ENCODE assay signal across 16 cellular contexts in the genomic region with DNA sequence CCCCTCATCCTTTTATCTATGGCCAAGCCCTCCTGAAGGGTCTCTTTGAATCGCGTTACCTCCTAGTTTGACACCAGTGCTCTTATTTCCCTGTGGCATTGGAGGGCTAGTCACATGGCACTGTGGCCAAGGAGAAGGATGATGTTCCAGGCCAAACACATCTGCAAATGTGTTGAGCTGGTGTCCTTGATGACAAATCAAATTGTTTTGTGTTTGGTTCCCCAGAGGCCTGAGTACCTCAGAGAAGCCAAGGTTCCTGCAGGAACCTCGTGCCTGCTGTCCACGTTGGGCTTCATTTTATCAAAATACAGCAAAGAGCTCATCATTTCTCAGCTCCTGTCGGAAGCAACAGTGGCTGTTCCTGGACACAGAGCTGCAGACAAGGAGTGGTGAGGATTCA. TPM values are rescaled to one million over a fixed set of nuclear protein-coding genes. Genes with fewer than 3 reads are reported as not detected.
DNase-seq lines count a peak whose midpoint lies in the region; ATAC-seq, FAIRE-seq and TF ChIP-seq lines count a peak whose summit lies in the region.
"Had no signal": no experiment of that assay in that cellular context is flagged by ENCODE, and none has a peak within 500 bp of the region (broad histone marks: within the 10 kb centered on the region; RNA-seq: fewer than 3 reads in every experiment).

No MANE protein-coding gene starts in this region.

- H3K4me1 ChIP-seq in BLaER1 treated with 17β-estradiol and CSF1 and Interleukin-3, amounts not matched to agents 10 nM and 100 nM, result peaks cover 68 to 84% (median 80%) of the 10 kb centered on the region in 10 experiments
- H3K4me1 ChIP-seq in astrocyte (ENCODE audit: insufficient read depth, low read length) (peaks cover 15% of the 10 kb centered on the region), heart right ventricle (peaks cover 5 to 23% (median 14%) of the 10 kb centered on the region in 9 donors), breast epithelium (no peaks in the 10 kb centered on the region)

- WGBS in heart right ventricle, 2 donors, result 38 to 40% methylated on average over 5 of the region's 5 CpGs

- peak overlapping the region; percentile 58 to 92 (median 84) for H3K4me2 ChIP-seq in BLaER1 treated with 17β-estradiol and CSF1 and Interleukin-3, amounts not matched to agents 10 nM and 100 nM
- H3K4me2 ChIP-seq in astrocyte (ENCODE audit: low read length), result peak overlapping the region; percentile 37

- FAIRE-seq in astrocyte (lab: Jason Lieb, UNC), result no peak
- FAIRE-seq: GM12878 had no signal

- peak overlapping the region; percentile 86 for H3K27ac Mint-ChIP-seq in astrocyte (ENCODE audit: unreplicated experiment)

- peaks cover 0 to 22% (median 11%) of the 10 kb centered on the region in 11 experiments; a peak in 12 of 22 replicates for H3K36me3 ChIP-seq in BLaER1 treated with 17β-estradiol and CSF1 and Interleukin-3, amounts not matched to agents 10 nM and 100 nM
- H3K36me3 ChIP-seq in astrocyte (ENCODE audit: insufficient read depth, low read length) (no peaks in the 10 kb centered on the region), heart right ventricle (peaks cover 0 to 43% (median 11%) of the 10 kb centered on the region in 9 donors), breast epithelium (no peaks in the 10 kb centered on the region)

- intact Hi-C loops in heart right ventricle (cut with DNase I) (no loop called here), sciatic nerve (cut with DNase I) (no loop called here), breast epithelium (cut with DNase I; ENCODE audit: low total_unique reads) (no loop called here)

- no peak overlapping the region for H2AFZ ChIP-seq in astrocyte (ENCODE audit: low read depth, low read length)

- peaks cover 0 to 15% (median 0%) of the 10 kb centered on the region in 11 experiments; a peak in 4 of 22 replicates for H4K20me1 ChIP-seq in BLaER1 treated with 17β-estradiol and CSF1 and Interleukin-3, amounts not matched to agents 10 nM and 100 nM
- H4K20me1 ChIP-seq in astrocyte (ENCODE audit: insufficient read depth, low read length), result no peaks in the 10 kb centered on the region

- no peaks in the 10 kb centered on the region for H3K27me3 ChIP-seq in BLaER1 treated with 17β-estradiol and CSF1 and Interleukin-3, amounts not matched to agents 10 nM and 100 nM
- H3K27me3 ChIP-seq in astrocyte (ENCODE audit: insufficient read depth, low read length), result no peaks in the 10 kb centered on the region
- H3K27me3 ChIP-seq in heart right ventricle, result no peaks in the 10 kb centered on the region
- H3K27me3 ChIP-seq in breast epithelium, result no peaks in the 10 kb centered on the region
- H3K27me3 ChIP-seq: MG63 had no signal

- peaks cover 18% of the 10 kb centered on the region for H3K4me1 Mint-ChIP-seq in astrocyte (ENCODE audit: low read depth, unreplicated experiment)

- H3K27me3 Mint-ChIP-seq in astrocyte (ENCODE audit: low read depth, unreplicated experiment), result no peaks in the 10 kb centered on the region
- H3K27me3 Mint-ChIP-seq: activated naive CD4-positive, alpha-beta T cell treated with anti-CD3 and anti-CD28 coated beads, Interleukin-2, amount 10 ng/mL, durations not matched to agents 7 days and 5 days had no signal

- H3K36me3 Mint-ChIP-seq in astrocyte (ENCODE audit: low read depth, unreplicated experiment), result peaks cover 17% of the 10 kb centered on the region

- peak overlapping the region; percentile 8 for H3K4me3 Mint-ChIP-seq in astrocyte (ENCODE audit: unreplicated experiment)
- H3K4me3 Mint-ChIP-seq: activated naive CD4-positive, alpha-beta T cell treated with anti-CD3 and anti-CD28 coated beads, Interleukin-2, amount 10 ng/mL, durations not matched to agents 7 days and 5 days had no signal

- no peaks in the 10 kb centered on the region for H3K9me3 Mint-ChIP-seq in astrocyte (ENCODE audit: unreplicated experiment)
- H3K9me3 Mint-ChIP-seq: activated naive CD4-positive, alpha-beta T cell treated with anti-CD3 and anti-CD28 coated beads, Interleukin-2, amount 10 ng/mL, durations not matched to agents 7 days and 5 days had no signal

- TF ChIP-seq CTCF in astrocyte (IDR thresholded peaks at IDR 0.05; ENCODE audit: insufficient read depth, low read depth, low read length) (no peak), heart right ventricle (IDR thresholded peaks at IDR 0.05) (no peak), breast epithelium (IDR thresholded peaks at IDR 0.05) (no peak)

- H3K27ac ChIP-seq in BLaER1 treated with 17β-estradiol and CSF1 and Interleukin-3, amounts not matched to agents 10 nM and 100 nM, result peak overlapping the region in 10 of 11 experiments; percentile 59 to 96 (median 88); a peak in 20 of 22 replicates
- H3K27ac ChIP-seq in astrocyte (ENCODE audit: low read depth, low read length), result peak overlapping the region; percentile 63
- peak overlapping the region; percentile 31 to 88 (median 76) for H3K27ac ChIP-seq in heart right ventricle
- peak overlapping the region in 1 of 2 donors; percentile 58 for H3K27ac ChIP-seq in breast epithelium

- TF ChIP-seq POLR2A in breast epithelium (IDR thresholded peaks at IDR 0.05), result no peak

- DNase-seq in astrocyte (ENCODE audit: low read depth) (no peak), heart right ventricle (no peak), sciatic nerve (ENCODE audit: low spot score) (no peak), breast epithelium (ENCODE audit: low spot score in 2 of 2) (no peak), EL (no peak), left lobe of liver (ENCODE audit: low spot score) (no peak)
- DNase-seq: activated naive CD4-positive, alpha-beta T cell treated with anti-CD3 and anti-CD28 coated beads, Interleukin-2, amount 10 ng/mL, durations not matched to agents 7 days and 5 days; DND-41; GOT3; left colon; MG63; NCI-H446; RPMI8226 had no signal

- H3K79me2 ChIP-seq in astrocyte (ENCODE audit: insufficient read depth, low read length), result no peaks in the 10 kb centered on the region

- H3K4me3 ChIP-seq in BLaER1 treated with 17β-estradiol and CSF1 and Interleukin-3, amounts not matched to agents 10 nM and 100 nM, result peak overlapping the region in 3 of 10 experiments; percentile 7 to 30 (median 27); a peak in 4 of 20 replicates
- H3K4me3 ChIP-seq in astrocyte (ENCODE audit: insufficient read depth, low read depth, low read length) (no peak overlapping the region), heart right ventricle (no peak overlapping the region), breast epithelium (no peak overlapping the region)
- H3K4me3 ChIP-seq: GM12878, MG63 had no signal

- ATAC-seq in heart right ventricle (peak in 5 of 8 donors; percentile 7 to 30 (median 16)), sciatic nerve (peak; percentile 9), GM21381 (IDR thresholded peaks at IDR 0.05; ENCODE audit: unreplicated experiment) (no peak), left lobe of liver (no peak)
- ATAC-seq: left colon had no signal

- no peaks in the 10 kb centered on the region for H3K9me3 ChIP-seq in BLaER1 treated with 17β-estradiol and CSF1 and Interleukin-3, amounts not matched to agents 10 nM and 100 nM (replicated peaks in 1 of 11)
- H3K9me3 ChIP-seq in astrocyte (ENCODE audit: insufficient read depth, low read depth, low read length), result no peaks in the 10 kb centered on the region
- no peaks in the 10 kb centered on the region for H3K9me3 ChIP-seq in heart right ventricle
- no peaks in the 10 kb centered on the region for H3K9me3 ChIP-seq in breast epithelium
- H3K9me3 ChIP-seq: MG63 had no signal

- peak overlapping the region in 10 of 11 experiments; percentile 29 to 80 (median 74); a peak in 18 of 22 replicates for H3K9ac ChIP-seq in BLaER1 treated with 17β-estradiol and CSF1 and Interleukin-3, amounts not matched to agents 10 nM and 100 nM
- H3K9ac ChIP-seq in astrocyte (ENCODE audit: low read length), result peak overlapping the region; percentile 29

RNA-seq across cellular contexts. Expression of gene NDUFS5, which starts 20.7 kb away (rescaled TPM):
- total RNA-seq in astrocyte (313 and 360 TPM in 2 replicates), heart right ventricle (100 to 1,000 TPM; 303 to 646 (median 513) TPM), sciatic nerve (149 TPM), breast epithelium (100 to 1,000 TPM; 299 to 582 (median 393) TPM), left lobe of liver (104 TPM)
- 1,000 to 10,000 TPM; 1,540 to 6,035 TPM for polyA plus RNA-seq in heart right ventricle

RNA-seq across cellular contexts. Expression of gene AKIRIN1, which starts 55.7 kb away (rescaled TPM):
- total RNA-seq in astrocyte, result 152 and 156 TPM in 2 replicates
- 10 to 100 TPM; 47.3 to 73.8 (median 58.8) TPM for total RNA-seq in heart right ventricle
- 10 to 100 TPM; 12.9 to 29.9 TPM for polyA plus RNA-seq in heart right ventricle
- total RNA-seq in sciatic nerve, result 44.2 TPM
- total RNA-seq in breast epithelium, result 10 to 100 TPM; 34.7 to 35.1 (median 34.8) TPM
- total RNA-seq in left lobe of liver, result 24.2 TPM

Comparison
In these comparisons a context has a peak if more than half of its experiments do, and no peak if none do; other contexts are left out.
1. ATAC-seq: peak in heart right ventricle (5 of 8) and sciatic nerve (single experiment); none in GM21381 (single experiment) and left lobe of liver (single experiment).